28 cellular contexts compared by ENCODE assay signal in the genomic region with DNA sequence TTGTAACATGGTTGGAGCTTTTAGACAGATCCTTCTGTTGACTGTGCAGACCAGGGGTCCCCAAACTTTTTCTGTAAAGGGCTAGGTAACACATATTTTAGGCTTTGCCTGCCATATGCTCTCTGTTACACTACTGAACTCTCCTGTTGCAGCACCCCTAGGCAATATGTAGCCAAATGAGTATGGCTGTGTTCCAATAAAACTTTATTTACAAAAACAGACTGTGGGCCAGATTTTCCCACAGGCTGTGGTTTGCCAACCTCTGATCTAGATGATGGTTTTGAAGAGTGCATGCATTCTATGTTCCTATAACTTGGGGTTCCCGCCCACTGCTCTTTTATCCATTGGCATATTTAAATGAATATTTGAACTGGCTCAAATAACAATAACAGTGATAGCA.
"Had no signal": no experiment of that assay in that cellular context is flagged by ENCODE, and none has a peak within 500 bp of the region (broad histone marks: within the 10 kb centered on the region; RNA-seq: fewer than 3 reads in every experiment).

No MANE protein-coding gene starts in this region.

- H3K4me3 ChIP-seq: colonic mucosa, coronary artery, dorsolateral prefrontal cortex, esophagus muscularis mucosa, esophagus squamous epithelium, gastrocnemius medialis, gastroesophageal sphincter, heart left ventricle, heart right ventricle, hepatocyte had no signal

- H3K4me1 ChIP-seq: colonic mucosa, foreskin keratinocyte, gastrocnemius medialis had no signal

- FAIRE-seq: colon, endometrium, endothelial cell of umbilical vein, frontal cortex had no signal

- ATAC-seq: effector memory CD8-positive, alpha-beta T cell; esophagus mucosa; gastrocnemius medialis; gastroesophageal sphincter had no signal

- H3K4me2 ChIP-seq: hepatocyte had no signal

- H3K9me3 ChIP-seq: colonic mucosa, esophagus squamous epithelium, gastrocnemius medialis, heart left ventricle had no signal

- H3K36me3 ChIP-seq: colonic mucosa, esophagus muscularis mucosa, esophagus squamous epithelium, gastrocnemius medialis, gastroesophageal sphincter, heart left ventricle, heart right ventricle had no signal

- H3K79me2 ChIP-seq: hepatocyte had no signal

- H2AFZ ChIP-seq: hepatocyte had no signal

- DNase-seq: colonic mucosa; cortex of kidney; dermis blood vessel endothelial cell; dorsolateral prefrontal cortex; effector CD4-positive, alpha-beta T cell; effector memory CD4-positive, alpha-beta T cell; effector memory CD8-positive, alpha-beta T cell; endodermal cell; erythroblast; esophagus squamous epithelium; foreskin fibroblast; foreskin melanocyte; gastrocnemius medialis; glutamatergic neuron; head of caudate nucleus; heart left ventricle had no signal

- H3K27me3 ChIP-seq: colonic mucosa, esophagus muscularis mucosa, foreskin keratinocyte, heart left ventricle, heart right ventricle, hepatocyte had no signal

- H3K27ac ChIP-seq: colonic mucosa, coronary artery, dorsolateral prefrontal cortex, epithelial cell of prostate, esophagus muscularis mucosa, esophagus squamous epithelium, foreskin keratinocyte, gastrocnemius medialis, gastroesophageal sphincter, heart left ventricle, heart right ventricle, hepatocyte had no signal
